Comparison of ENCODE assay signal across 1 cellular context in genomic region chr19:4606921-4607678, GRCh38.
TF ChIP-seq lines count a peak whose summit lies in the region.

No MANE protein-coding gene starts in this region.

TF ChIP-seq in HepG2, 621 proteins besides CTCF, POLR2A, EP300 and RAD21 (continued from another document and continues in another):
- TF ChIP-seq ZNF280D (CRISPR knock-in tag; IDR thresholded peaks at IDR 0.05) (peak; percentile 57; the same call in 1 of the 2 replicates), ZNF607 (CRISPR knock-in tag; IDR thresholded peaks at IDR 0.05; ENCODE audit: borderline replicate concordance) (0 out of 2 replicates have a peak, but pooled peaks have one; percentile 71), ZNF883 (CRISPR knock-in tag; IDR thresholded peaks at IDR 0.05; ENCODE audit: not compliant biosample characterization) (peak; percentile 25), MIER2 (CRISPR knock-in tag; IDR thresholded peaks at IDR 0.05) (no peak), SPEN (CRISPR knock-in tag; IDR thresholded peaks at IDR 0.05; ENCODE audit: low read depth) (peak; percentile 47; the same call in 1 of the 2 replicates), HDAC2 (CRISPR knock-in tag; IDR thresholded peaks at IDR 0.05) (peak; percentile 31; the same call in 1 of the 2 replicates), IRF2 (CRISPR knock-in tag; IDR thresholded peaks at IDR 0.05) (0 out of 2 replicates have a peak, but pooled peaks have one; percentile 30), KLF6 (CRISPR knock-in tag; IDR thresholded peaks at IDR 0.05) (no peak), ZNF784 (CRISPR knock-in tag; IDR thresholded peaks at IDR 0.05; ENCODE audit: borderline replicate concordance) (no peak), NR2F6 (IDR thresholded peaks at IDR 0.05) (no peak), NR2F6 (CRISPR knock-in tag; IDR thresholded peaks at IDR 0.05) (0 out of 2 replicates have a peak, but pooled peaks have one; percentile 32), MAF1 (CRISPR knock-in tag; IDR thresholded peaks at IDR 0.05; ENCODE audit: borderline replicate concordance) (no peak), ZNF460 (CRISPR knock-in tag; IDR thresholded peaks at IDR 0.05; ENCODE audit: borderline replicate concordance) (no peak), RAD51 (IDR thresholded peaks at IDR 0.05; ENCODE audit: borderline replicate concordance) (peak; percentile 67; the same call in 1 of the 2 replicates), HBP1 (CRISPR knock-in tag; IDR thresholded peaks at IDR 0.05; ENCODE audit: low read depth) (no peak), ZNF101 (CRISPR knock-in tag; IDR thresholded peaks at IDR 0.05; ENCODE audit: borderline replicate concordance, low read depth) (no peak), PPARG (CRISPR knock-in tag; conservative IDR thresholded peaks at IDR 0.05) (no peak), TGIF2 (CRISPR knock-in tag; IDR thresholded peaks at IDR 0.05) (peak; percentile 70; the same call in 1 of the 2 replicates), ZNF160 (CRISPR knock-in tag; IDR thresholded peaks at IDR 0.05) (no peak), CEBPB (IDR thresholded peaks at IDR 0.05; ENCODE audit: borderline replicate concordance, low read depth, low read length) (no peak), NCOA1 (CRISPR knock-in tag; IDR thresholded peaks at IDR 0.05) (no peak), ZBTB25 (CRISPR knock-in tag; IDR thresholded peaks at IDR 0.05) (peak; percentile 60; the same call in 1 of the 2 replicates), TFDP2 (CRISPR knock-in tag; IDR thresholded peaks at IDR 0.05) (peak; percentile 53; the same call in 1 of the 2 replicates), FOSL2 (CRISPR knock-in tag; IDR thresholded peaks at IDR 0.05) (no peak), USF2 (IDR thresholded peaks at IDR 0.05; ENCODE audit: low read depth, low read length) (peak; percentile 69), USF2 (CRISPR knock-in tag; IDR thresholded peaks at IDR 0.05; ENCODE audit: borderline replicate concordance) (peak; percentile 91; the same call in 1 of the 2 replicates), MATR3 (CRISPR knock-in tag; IDR thresholded peaks at IDR 0.05) (no peak), ZNF790 (CRISPR knock-in tag; IDR thresholded peaks at IDR 0.05; ENCODE audit: borderline replicate concordance) (no peak), ZGPAT (CRISPR knock-in tag; IDR thresholded peaks at IDR 0.05) (0 out of 2 replicates have a peak, but pooled peaks have one; percentile 15), ZNF672 (CRISPR knock-in tag; IDR thresholded peaks at IDR 0.05) (no peak), ZMYM3 (CRISPR knock-in tag; IDR thresholded peaks at IDR 0.05) (peak; percentile 98), ZKSCAN8 (CRISPR knock-in tag; IDR thresholded peaks at IDR 0.05; ENCODE audit: borderline replicate concordance) (peak; percentile 99), ZBTB34 (CRISPR knock-in tag; IDR thresholded peaks at IDR 0.05) (no peak), NR2C2 (CRISPR knock-in tag; IDR thresholded peaks at IDR 0.05; ENCODE audit: borderline replicate concordance) (no peak), STAT5B (CRISPR knock-in tag; IDR thresholded peaks at IDR 0.05) (no peak), TBL1XR1 (IDR thresholded peaks at IDR 0.05; ENCODE audit: borderline replicate concordance, low read length, partially characterized antibody) (no peak), ZFP91 (CRISPR knock-in tag; IDR thresholded peaks at IDR 0.05; ENCODE audit: borderline replicate concordance) (peak; percentile 66; the same call in 1 of the 2 replicates), HNF4A (CRISPR knock-in tag; IDR thresholded peaks at IDR 0.05) (peak; percentile 27; the same call in 1 of the 2 replicates), ZNF839 (CRISPR knock-in tag; IDR thresholded peaks at IDR 0.05; ENCODE audit: borderline replicate concordance) (no peak), TFDP1 (CRISPR knock-in tag; IDR thresholded peaks at IDR 0.05; ENCODE audit: borderline replicate concordance) (peak; percentile 34; the same call in 1 of the 2 replicates), TIGD3 (CRISPR knock-in tag; IDR thresholded peaks at IDR 0.05; ENCODE audit: borderline replicate concordance) (no peak), THRA (CRISPR knock-in tag; IDR thresholded peaks at IDR 0.05; ENCODE audit: borderline replicate concordance) (0 out of 2 replicates have a peak, but pooled peaks have one; percentile 10), GATAD1 (CRISPR knock-in tag; IDR thresholded peaks at IDR 0.05) (no peak)
